ENCODE assay signal across 1 cellular context in the genomic region with DNA sequence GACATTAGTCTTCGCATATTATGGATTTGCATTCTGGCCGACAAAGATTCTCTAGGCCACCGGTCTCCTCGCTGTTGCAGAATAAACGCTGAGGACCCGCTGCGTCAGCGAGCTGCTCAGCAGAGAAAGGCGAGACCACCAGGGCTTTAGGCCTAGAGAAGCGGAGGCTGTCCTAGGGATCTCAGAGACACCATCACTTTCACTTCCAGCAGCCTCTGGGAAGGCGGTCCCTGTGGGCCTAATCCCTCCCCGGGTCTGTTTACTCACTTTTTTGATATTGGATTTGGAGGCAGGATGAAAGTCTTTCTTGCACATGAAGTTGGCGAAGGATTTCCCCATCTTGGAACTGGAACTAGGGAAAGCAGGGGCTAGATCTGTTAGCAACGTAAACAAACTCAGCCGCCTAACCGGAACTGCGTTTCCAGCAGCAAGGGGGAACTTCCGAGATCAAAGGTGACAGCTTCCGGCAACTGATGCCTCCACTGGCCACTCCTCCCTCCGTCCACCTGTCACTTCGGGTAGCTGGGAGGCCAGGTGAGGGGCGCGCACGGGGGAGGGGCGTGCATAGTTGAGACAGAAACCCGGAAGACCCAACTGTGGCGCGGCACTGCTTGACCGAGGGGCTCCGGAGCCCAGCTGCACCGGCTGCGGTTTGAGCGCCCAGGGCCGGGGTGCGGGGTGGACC.
TF ChIP-seq lines count a peak whose summit lies in the region.

A gene with protein sequence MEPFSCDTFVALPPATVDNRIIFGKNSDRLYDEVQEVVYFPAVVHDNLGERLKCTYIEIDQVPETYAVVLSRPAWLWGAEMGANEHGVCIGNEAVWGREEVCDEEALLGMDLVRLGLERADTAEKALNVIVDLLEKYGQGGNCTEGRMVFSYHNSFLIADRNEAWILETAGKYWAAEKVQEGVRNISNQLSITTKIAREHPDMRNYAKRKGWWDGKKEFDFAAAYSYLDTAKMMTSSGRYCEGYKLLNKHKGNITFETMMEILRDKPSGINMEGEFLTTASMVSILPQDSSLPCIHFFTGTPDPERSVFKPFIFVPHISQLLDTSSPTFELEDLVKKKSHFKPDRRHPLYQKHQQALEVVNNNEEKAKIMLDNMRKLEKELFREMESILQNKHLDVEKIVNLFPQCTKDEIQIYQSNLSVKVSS (plus strand): TSS at position 447 of the 685 bp plus-strand sequence. CDS start 2,554 bp downstream, outside the sequence.

TF ChIP-seq in K562, 482 proteins besides CTCF, POLR2A, EP300 and RAD21 (continued from another document and continues in another):
- TF ChIP-seq, protein P1, sequence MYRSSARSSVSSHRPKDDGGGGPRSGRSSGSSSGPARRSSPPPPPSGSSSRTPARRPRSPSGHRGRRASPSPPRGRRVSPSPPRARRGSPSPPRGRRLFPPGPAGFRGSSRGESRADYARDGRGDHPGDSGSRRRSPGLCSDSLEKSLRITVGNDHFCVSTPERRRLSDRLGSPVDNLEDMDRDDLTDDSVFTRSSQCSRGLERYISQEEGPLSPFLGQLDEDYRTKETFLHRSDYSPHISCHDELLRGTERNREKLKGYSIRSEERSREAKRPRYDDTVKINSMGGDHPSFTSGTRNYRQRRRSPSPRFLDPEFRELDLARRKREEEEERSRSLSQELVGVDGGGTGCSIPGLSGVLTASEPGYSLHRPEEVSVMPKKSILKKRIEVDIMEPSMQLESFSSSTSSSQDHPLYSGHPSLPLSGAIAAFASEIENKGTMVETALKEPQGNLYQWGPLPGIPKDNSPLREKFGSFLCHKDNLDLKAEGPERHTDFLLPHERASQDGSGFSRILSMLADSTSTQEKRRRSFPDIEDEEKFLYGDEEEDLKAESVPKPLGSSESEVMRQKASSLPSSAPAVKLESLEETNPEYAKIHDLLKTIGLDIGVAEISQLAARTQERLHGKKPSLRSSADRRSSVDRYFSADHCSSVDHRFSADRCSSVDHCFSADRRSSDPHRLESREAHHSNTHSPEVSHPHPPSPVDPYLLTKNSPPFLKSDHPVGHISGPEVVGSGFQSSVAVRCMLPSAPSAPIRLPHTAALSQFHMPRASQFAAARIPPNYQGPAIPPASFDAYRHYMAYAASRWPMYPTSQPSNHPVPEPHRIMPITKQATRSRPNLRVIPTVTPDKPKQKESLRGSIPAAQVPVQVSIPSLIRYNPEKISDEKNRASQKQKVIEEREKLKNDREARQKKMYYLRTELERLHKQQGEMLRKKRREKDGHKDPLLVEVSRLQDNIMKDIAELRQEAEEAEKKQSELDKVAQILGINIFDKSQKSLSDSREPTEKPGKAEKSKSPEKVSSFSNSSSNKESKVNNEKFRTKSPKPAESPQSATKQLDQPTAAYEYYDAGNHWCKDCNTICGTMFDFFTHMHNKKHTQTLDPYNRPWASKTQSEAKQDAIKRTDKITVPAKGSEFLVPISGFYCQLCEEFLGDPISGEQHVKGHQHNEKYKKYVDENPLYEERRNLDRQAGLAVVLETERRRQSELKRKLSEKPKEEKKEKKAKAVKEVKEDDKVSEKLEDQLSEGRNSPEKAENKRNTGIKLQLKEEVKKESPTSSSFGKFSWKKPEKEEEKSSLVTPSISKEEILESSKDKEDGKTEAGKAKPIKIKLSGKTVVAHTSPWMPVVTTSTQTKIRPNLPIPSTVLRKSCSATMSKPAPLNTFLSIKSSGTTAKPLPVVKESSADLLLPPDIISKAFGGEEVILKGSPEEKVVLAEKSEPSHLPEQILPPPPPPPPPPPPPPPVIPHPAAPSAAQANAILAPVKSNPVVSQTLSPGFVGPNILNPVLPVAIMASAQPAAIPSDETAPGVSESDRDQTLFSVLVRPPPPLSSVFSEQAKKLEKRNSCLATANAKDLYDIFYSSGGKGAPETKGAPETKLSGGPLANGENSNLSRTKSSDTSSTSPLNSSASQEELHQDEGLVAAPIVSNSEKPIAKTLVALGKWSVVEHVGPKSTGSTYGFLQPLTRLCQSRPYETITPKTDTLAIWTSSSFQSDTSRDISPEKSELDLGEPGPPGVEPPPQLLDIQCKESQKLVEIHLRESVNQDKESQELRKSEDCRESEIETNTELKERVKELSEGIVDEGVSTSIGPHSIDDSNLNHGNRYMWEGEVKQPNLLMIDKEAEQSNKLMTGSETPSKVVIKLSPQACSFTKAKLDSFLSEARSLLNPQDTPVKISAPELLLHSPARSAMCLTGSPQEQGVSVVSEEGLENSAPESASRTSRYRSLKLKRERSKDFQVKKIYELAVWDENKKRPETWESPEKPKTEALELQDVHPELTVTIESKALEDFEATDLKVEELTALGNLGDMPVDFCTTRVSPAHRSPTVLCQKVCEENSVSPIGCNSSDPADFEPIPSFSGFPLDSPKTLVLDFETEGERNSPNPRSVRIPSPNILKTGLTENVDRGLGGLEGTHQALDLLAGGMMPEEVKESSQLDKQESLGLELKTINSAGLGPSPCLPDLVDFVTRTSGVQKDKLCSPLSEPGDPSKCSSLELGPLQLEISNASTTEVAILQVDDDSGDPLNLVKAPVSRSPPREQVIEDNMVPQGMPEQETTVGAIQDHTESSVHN (IDR thresholded peaks at IDR 0.05; ENCODE audit: borderline replicate concordance in 1 of 2, low read depth in 1 of 2), result peak in 1 of 2 experiments; percentile 50; a peak in 1 of 4 replicates
- TF ChIP-seq, protein P2, sequence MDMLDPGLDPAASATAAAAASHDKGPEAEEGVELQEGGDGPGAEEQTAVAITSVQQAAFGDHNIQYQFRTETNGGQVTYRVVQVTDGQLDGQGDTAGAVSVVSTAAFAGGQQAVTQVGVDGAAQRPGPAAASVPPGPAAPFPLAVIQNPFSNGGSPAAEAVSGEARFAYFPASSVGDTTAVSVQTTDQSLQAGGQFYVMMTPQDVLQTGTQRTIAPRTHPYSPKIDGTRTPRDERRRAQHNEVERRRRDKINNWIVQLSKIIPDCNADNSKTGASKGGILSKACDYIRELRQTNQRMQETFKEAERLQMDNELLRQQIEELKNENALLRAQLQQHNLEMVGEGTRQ (CRISPR knock-in tag; IDR thresholded peaks at IDR 0.05), result no peak
- TF ChIP-seq FOXK1 (CRISPR knock-in tag; IDR thresholded peaks at IDR 0.05; ENCODE audit: borderline replicate concordance) (no peak), SAP30 (IDR thresholded peaks at IDR 0.05; ENCODE audit: borderline replicate concordance, insufficient read depth, low read depth, low read length, poor library complexity, severe bottlenecking) (peak; percentile 91), JUND (IDR thresholded peaks at IDR 0.05; ENCODE audit: borderline replicate concordance, low read depth, low read length) (peak; percentile 68; the same call in 1 of the 2 replicates), JUND (tag; IDR thresholded peaks at IDR 0.05; ENCODE audit: borderline replicate concordance, low read depth, low read length) (no peak; the same call in 2 of the 3 replicates), ZZZ3 (IDR thresholded peaks at IDR 0.05) (no peak), PHF21A (IDR thresholded peaks at IDR 0.05; ENCODE audit: borderline replicate concordance, low read depth) (no peak), MCM7 (IDR thresholded peaks at IDR 0.05) (no peak), ZNF224 (CRISPR knock-in tag; IDR thresholded peaks at IDR 0.05) (no peak), NR1H2 (CRISPR knock-in tag; IDR thresholded peaks at IDR 0.05) (no peak; the same call in 1 of the 2 replicates), FOXP1 (CRISPR knock-in tag; IDR thresholded peaks at IDR 0.05) (no peak; the same call in 1 of the 2 replicates), PHF8 (IDR thresholded peaks at IDR 0.05; ENCODE audit: borderline replicate concordance, low read length) (peak; percentile 81), CBX3 (IDR thresholded peaks at IDR 0.05; ENCODE audit: borderline replicate concordance in 1 of 2, low read length in 2 of 2) (0 out of 3 replicates have a peak, but pooled peaks of 1 of the 2 experiments have one; percentile 10), ELF1 (tag; IDR thresholded peaks at IDR 0.05) (peak; percentile 91), MXI1 (IDR thresholded peaks at IDR 0.05; ENCODE audit: low read depth, low read length) (no peak), KHSRP (IDR thresholded peaks at IDR 0.05) (peak; percentile 30; the same call in 1 of the 2 replicates), GABPA (tag; conservative IDR thresholded peaks at IDR 0.05; ENCODE audit: low read depth) (peak; percentile 99), ETV6 (IDR thresholded peaks at IDR 0.05; ENCODE audit: borderline replicate concordance in 1 of 2, low read depth in 2 of 2, low read length in 1 of 2) (peak in 1 of 2 experiments; percentile 47; a peak in 1 of 4 replicates), ETV6 (CRISPR knock-in tag; IDR thresholded peaks at IDR 0.05; ENCODE audit: borderline replicate concordance) (no peak), POLR2B (IDR thresholded peaks at IDR 0.05; ENCODE audit: low read depth, partially characterized antibody) (peak; percentile 84), MCM3 (IDR thresholded peaks at IDR 0.05) (no peak), SIN3A (IDR thresholded peaks at IDR 0.05; ENCODE audit: borderline replicate concordance in 2 of 2, control insufficient read depth in 1 of 2, low read depth in 2 of 2, low read length in 2 of 2) (peak; percentile 75 to 93; a peak in 2 of 4 replicates), ZNF707 (CRISPR knock-in tag; conservative IDR thresholded peaks at IDR 0.05) (no peak), TBP (optimal IDR thresholded peaks at IDR 0.05; ENCODE audit: low read depth, low read length) (peak; percentile 52), EGR1 (conservative IDR thresholded peaks at IDR 0.05) (no peak), CREM (IDR thresholded peaks at IDR 0.05; ENCODE audit: low read depth) (peak; percentile 93), PRMT5 (CRISPR knock-in tag; IDR thresholded peaks at IDR 0.05) (no peak), MEF2A (IDR thresholded peaks at IDR 0.05; ENCODE audit: control insufficient read depth, low read depth, low read length) (no peak)
- TF ChIP-seq, protein P3, sequence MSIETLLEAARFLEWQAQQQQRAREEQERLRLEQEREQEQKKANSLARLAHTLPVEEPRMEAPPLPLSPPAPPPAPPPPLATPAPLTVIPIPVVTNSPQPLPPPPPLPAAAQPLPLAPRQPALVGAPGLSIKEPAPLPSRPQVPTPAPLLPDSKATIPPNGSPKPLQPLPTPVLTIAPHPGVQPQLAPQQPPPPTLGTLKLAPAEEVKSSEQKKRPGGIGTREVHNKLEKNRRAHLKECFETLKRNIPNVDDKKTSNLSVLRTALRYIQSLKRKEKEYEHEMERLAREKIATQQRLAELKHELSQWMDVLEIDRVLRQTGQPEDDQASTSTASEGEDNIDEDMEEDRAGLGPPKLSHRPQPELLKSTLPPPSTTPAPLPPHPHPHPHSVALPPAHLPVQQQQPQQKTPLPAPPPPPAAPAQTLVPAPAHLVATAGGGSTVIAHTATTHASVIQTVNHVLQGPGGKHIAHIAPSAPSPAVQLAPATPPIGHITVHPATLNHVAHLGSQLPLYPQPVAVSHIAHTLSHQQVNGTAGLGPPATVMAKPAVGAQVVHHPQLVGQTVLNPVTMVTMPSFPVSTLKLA (conservative IDR thresholded peaks at IDR 0.05), result peak; percentile 81 to 90
- TF ChIP-seq, protein P4, sequence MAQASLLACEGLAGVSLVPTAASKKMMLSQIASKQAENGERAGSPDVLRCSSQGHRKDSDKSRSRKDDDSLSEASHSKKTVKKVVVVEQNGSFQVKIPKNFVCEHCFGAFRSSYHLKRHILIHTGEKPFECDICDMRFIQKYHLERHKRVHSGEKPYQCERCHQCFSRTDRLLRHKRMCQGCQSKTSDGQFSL (CRISPR knock-in tag; IDR thresholded peaks at IDR 0.05), result no peak
- TF ChIP-seq, protein P4 (tag; IDR thresholded peaks at IDR 0.05), result no peak
- TF ChIP-seq, protein P5, sequence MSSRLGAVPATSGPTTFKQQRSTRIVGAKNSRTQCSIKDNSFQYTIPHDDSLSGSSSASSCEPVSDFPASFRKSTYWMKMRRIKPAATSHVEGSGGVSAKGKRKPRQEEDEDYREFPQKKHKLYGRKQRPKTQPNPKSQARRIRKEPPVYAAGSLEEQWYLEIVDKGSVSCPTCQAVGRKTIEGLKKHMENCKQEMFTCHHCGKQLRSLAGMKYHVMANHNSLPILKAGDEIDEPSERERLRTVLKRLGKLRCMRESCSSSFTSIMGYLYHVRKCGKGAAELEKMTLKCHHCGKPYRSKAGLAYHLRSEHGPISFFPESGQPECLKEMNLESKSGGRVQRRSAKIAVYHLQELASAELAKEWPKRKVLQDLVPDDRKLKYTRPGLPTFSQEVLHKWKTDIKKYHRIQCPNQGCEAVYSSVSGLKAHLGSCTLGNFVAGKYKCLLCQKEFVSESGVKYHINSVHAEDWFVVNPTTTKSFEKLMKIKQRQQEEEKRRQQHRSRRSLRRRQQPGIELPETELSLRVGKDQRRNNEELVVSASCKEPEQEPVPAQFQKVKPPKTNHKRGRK (tag; IDR thresholded peaks at IDR 0.05), result no peak
- TF ChIP-seq, protein P6, sequence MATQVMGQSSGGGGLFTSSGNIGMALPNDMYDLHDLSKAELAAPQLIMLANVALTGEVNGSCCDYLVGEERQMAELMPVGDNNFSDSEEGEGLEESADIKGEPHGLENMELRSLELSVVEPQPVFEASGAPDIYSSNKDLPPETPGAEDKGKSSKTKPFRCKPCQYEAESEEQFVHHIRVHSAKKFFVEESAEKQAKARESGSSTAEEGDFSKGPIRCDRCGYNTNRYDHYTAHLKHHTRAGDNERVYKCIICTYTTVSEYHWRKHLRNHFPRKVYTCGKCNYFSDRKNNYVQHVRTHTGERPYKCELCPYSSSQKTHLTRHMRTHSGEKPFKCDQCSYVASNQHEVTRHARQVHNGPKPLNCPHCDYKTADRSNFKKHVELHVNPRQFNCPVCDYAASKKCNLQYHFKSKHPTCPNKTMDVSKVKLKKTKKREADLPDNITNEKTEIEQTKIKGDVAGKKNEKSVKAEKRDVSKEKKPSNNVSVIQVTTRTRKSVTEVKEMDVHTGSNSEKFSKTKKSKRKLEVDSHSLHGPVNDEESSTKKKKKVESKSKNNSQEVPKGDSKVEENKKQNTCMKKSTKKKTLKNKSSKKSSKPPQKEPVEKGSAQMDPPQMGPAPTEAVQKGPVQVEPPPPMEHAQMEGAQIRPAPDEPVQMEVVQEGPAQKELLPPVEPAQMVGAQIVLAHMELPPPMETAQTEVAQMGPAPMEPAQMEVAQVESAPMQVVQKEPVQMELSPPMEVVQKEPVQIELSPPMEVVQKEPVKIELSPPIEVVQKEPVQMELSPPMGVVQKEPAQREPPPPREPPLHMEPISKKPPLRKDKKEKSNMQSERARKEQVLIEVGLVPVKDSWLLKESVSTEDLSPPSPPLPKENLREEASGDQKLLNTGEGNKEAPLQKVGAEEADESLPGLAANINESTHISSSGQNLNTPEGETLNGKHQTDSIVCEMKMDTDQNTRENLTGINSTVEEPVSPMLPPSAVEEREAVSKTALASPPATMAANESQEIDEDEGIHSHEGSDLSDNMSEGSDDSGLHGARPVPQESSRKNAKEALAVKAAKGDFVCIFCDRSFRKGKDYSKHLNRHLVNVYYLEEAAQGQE (CRISPR knock-in tag; IDR thresholded peaks at IDR 0.05; ENCODE audit: low read depth), result no peak
- TF ChIP-seq, protein P7, sequence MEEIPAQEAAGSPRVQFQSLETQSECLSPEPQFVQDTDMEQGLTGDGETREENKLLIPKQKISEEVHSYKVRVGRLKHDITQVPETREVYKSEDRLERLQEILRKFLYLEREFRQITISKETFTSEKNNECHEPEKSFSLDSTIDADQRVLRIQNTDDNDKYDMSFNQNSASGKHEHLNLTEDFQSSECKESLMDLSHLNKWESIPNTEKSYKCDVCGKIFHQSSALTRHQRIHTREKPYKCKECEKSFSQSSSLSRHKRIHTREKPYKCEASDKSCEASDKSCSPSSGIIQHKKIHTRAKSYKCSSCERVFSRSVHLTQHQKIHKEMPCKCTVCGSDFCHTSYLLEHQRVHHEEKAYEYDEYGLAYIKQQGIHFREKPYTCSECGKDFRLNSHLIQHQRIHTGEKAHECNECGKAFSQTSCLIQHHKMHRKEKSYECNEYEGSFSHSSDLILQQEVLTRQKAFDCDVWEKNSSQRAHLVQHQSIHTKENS (CRISPR knock-in tag; IDR thresholded peaks at IDR 0.05), result no peak
